Comparison of ENCODE assay signal across 9 cellular contexts in genomic region chr4:186297013-186297645, GRCh38. TPM values are rescaled to one million over a fixed set of nuclear protein-coding genes. Genes with fewer than 3 reads are reported as not detected.
DNase-seq lines count a peak whose midpoint lies in the region; ATAC-seq and TF ChIP-seq lines count a peak whose summit lies in the region.
"Had no signal": no experiment of that assay in that cellular context is flagged by ENCODE, and none has a peak within 500 bp of the region (broad histone marks: within the 10 kb centered on the region; RNA-seq: fewer than 3 reads in every experiment).

No MANE protein-coding gene starts in this region.

- H3K27ac ChIP-seq in CD8-positive, alpha-beta T cell (ENCODE audit: low read depth, low read length) = no peak overlapping the region

- H3K27me3 ChIP-seq in CD8-positive, alpha-beta T cell (ENCODE audit: insufficient read depth, low read length) = no peaks in the 10 kb centered on the region

- H3K4me1 Mint-ChIP-seq in CD8-positive, alpha-beta T cell (ENCODE audit: low read depth) = peaks cover 3% of the 10 kb centered on the region
- H3K4me1 Mint-ChIP-seq in chondrocyte (ENCODE audit: low read depth) = no peaks in the 10 kb centered on the region

- peaks cover 45% of the 10 kb centered on the region for H3K27me3 Mint-ChIP-seq in CD8-positive, alpha-beta T cell (ENCODE audit: low read depth)
- H3K27me3 Mint-ChIP-seq in chondrocyte (ENCODE audit: low read depth) = peaks cover 4% of the 10 kb centered on the region

- POLR2A ChIA-PET in CD8-positive, alpha-beta T cell (lab: Charles Lee) = no interaction called here

- H3K4me3 ChIP-seq in CD8-positive, alpha-beta T cell (ENCODE audit: low read depth, low read length) = no peak overlapping the region

- no peak for ATAC-seq in CD8-positive, alpha-beta T cell
- ATAC-seq in GM21737 (IDR thresholded peaks at IDR 0.05; ENCODE audit: unreplicated experiment) = no peak
- ATAC-seq: naive thymus-derived CD4-positive, alpha-beta T cell had no signal

- no peaks in the 10 kb centered on the region for H3K9me3 ChIP-seq in CD8-positive, alpha-beta T cell (ENCODE audit: low read length)

- no peak overlapping the region for H3K27ac Mint-ChIP-seq in CD8-positive, alpha-beta T cell
- no peak overlapping the region for H3K27ac Mint-ChIP-seq in chondrocyte (ENCODE audit: unreplicated experiment)
- H3K27ac Mint-ChIP-seq: naive thymus-derived CD4-positive, alpha-beta T cell had no signal

- no peaks in the 10 kb centered on the region for H3K9me3 Mint-ChIP-seq in CD8-positive, alpha-beta T cell
- H3K9me3 Mint-ChIP-seq in chondrocyte (ENCODE audit: low read depth) = no peaks in the 10 kb centered on the region
- H3K9me3 Mint-ChIP-seq: naive thymus-derived CD4-positive, alpha-beta T cell had no signal

- no peaks in the 10 kb centered on the region for H3K36me3 Mint-ChIP-seq in CD8-positive, alpha-beta T cell
- no peaks in the 10 kb centered on the region for H3K36me3 Mint-ChIP-seq in chondrocyte (ENCODE audit: low read depth)
- H3K36me3 Mint-ChIP-seq: naive thymus-derived CD4-positive, alpha-beta T cell had no signal

- DNase-seq in CD8-positive, alpha-beta T cell = no peak
- DNase-seq in GM20000 (ENCODE audit: low spot score) (peak; percentile 72), NCI-H460 (ENCODE audit: extremely low read depth, low read depth) (peak; percentile 33), chondrocyte (ENCODE audit: low spot score) (no peak), medulla oblongata (ENCODE audit: extremely low spot score) (peak; percentile 74), activated T-cell treated with anti-CD3 and anti-CD28 coated beads for 4 hours (no peak), posterior vena cava (ENCODE audit: low spot score) (no peak)

- no peak overlapping the region for H3K4me3 Mint-ChIP-seq in CD8-positive, alpha-beta T cell
- no peak overlapping the region for H3K4me3 Mint-ChIP-seq in chondrocyte (ENCODE audit: unreplicated experiment)
- H3K4me3 Mint-ChIP-seq: naive thymus-derived CD4-positive, alpha-beta T cell had no signal

- no peaks in the 10 kb centered on the region for H3K4me1 ChIP-seq in CD8-positive, alpha-beta T cell (ENCODE audit: insufficient read depth, low read length)

- TF ChIP-seq CTCF in CD8-positive, alpha-beta T cell (IDR thresholded peaks at IDR 0.05) = peak; percentile 58
- peak; percentile 38 for TF ChIP-seq CTCF in GM20000 (IDR thresholded peaks at IDR 0.05; ENCODE audit: extremely low read depth, missing control alignments)
- peak; percentile 89 for TF ChIP-seq CTCF in chondrocyte (IDR thresholded peaks at IDR 0.05)

- CTCF ChIA-PET in CD8-positive, alpha-beta T cell (lab: Charles Lee) = no interaction called here

- intact Hi-C loops in CD8-positive, alpha-beta T cell (cut with DNase I, micrococcal nuclease) = loop anchor here in 1 of 2 experiments (1.0 kb wide), 1 partner anchor 290 kb away; no protein-coding TSS in a partner anchor
- intact Hi-C loops in posterior vena cava (cut with DNase I) = loop anchor here (5.0 to 10.0 kb wide), 2 partner anchors 288 to 290 kb away; no protein-coding TSS in a partner anchor

- no peaks in the 10 kb centered on the region for H3K36me3 ChIP-seq in CD8-positive, alpha-beta T cell (ENCODE audit: insufficient read depth, low read length)

RNA-seq across cellular contexts. Expression of gene F11, which starts 31.1 kb away (rescaled TPM):
- not detected for total RNA-seq in CD8-positive, alpha-beta T cell
- not detected in 2 replicates for total RNA-seq in NCI-H460 (2014; rRNA removed; shearing (Covaris generic))
- polyA plus RNA-seq in NCI-H460 (2014; cell fraction: nucleus; rRNA removed) = not detected in 2 replicates
- total RNA-seq in chondrocyte = not detected in 3 replicates
- total RNA-seq in posterior vena cava = under 1 TPM in 1 of 2 donors, not detected in 1; 0.74 TPM
- polyA plus RNA-seq: naive thymus-derived CD4-positive, alpha-beta T cell had no signal

Comparison
In these comparisons a context has a peak if more than half of its experiments do, and no peak if none do; other contexts are left out.
1. DNase-seq: peak in GM20000 (single experiment), NCI-H460 (single experiment) and medulla oblongata (single experiment); none in CD8-positive, alpha-beta T cell (0 of 7), chondrocyte (single experiment), activated T-cell treated with anti-CD3 and anti-CD28 coated beads for 4 hours (single experiment) and posterior vena cava (single experiment).
2. CTCF ChIP-seq: peak in every context shown above with its lines; median percentile 89 in chondrocyte; 58 in CD8-positive, alpha-beta T cell; 38 in GM20000.